ENCODE assay signal across 8 cellular contexts in genomic region chr5:1008451-1009358, GRCh38. TPM values are rescaled to one million over a fixed set of nuclear protein-coding genes. Genes with fewer than 3 reads are reported as not detected.
A peak's percentile ranks its signal among the peaks of the same experiment; 100 is the strongest.
DNase-seq lines count a peak whose midpoint lies in the region; ATAC-seq and TF ChIP-seq lines count a peak whose summit lies in the region.

TSS of gene NKD2 (plus strand) at chr5:1008802. CDS start at chr5:1009058, 256 bp downstream.

- H3K4me1 ChIP-seq in BLaER1 treated with 17β-estradiol and CSF1 and Interleukin-3, amounts not matched to agents 10 nM and 100 nM = peaks cover 40 to 96% (median 93%) of the 10 kb centered on the region in 10 experiments
- H3K4me1 ChIP-seq in OCI-LY1 (ENCODE audit: insufficient read depth, low read length, severe bottlenecking) (no peaks in the 10 kb centered on the region), ascending aorta (peaks cover 5 to 8% of the 10 kb centered on the region in 2 donors), iPS-20b (ENCODE audit: insufficient read depth, low read length) (0 out of 2 replicates have a peak, but pooled peaks cover 3% of the 10 kb centered on the region)

- intact Hi-C loops in ascending aorta (cut with DNase I) = no loop called here

- H3F3A ChIP-seq in OCI-LY1 (ENCODE audit: insufficient read depth, low read length) = no peaks in the 10 kb centered on the region

- peak within 1 kb of the TSS; percentile 46 to 74 (median 63) for H3K4me3 ChIP-seq in BLaER1 treated with 17β-estradiol and CSF1 and Interleukin-3, amounts not matched to agents 10 nM and 100 nM
- no peak within 1 kb of the TSS for H3K4me3 ChIP-seq in OCI-LY1 (ENCODE audit: low read depth, low read length, poor library complexity, severe bottlenecking)
- H3K4me3 ChIP-seq in ascending aorta = peak within 1 kb of the TSS; percentile 45 to 46
- peak within 1 kb of the TSS; percentile 49 for H3K4me3 ChIP-seq in iPS-20b (ENCODE audit: low read length)

- H3K27me3 ChIP-seq in BLaER1 treated with 17β-estradiol and CSF1 and Interleukin-3, amounts not matched to agents 10 nM and 100 nM = peaks cover 49 to 82% (median 63%) of the 10 kb centered on the region in 11 experiments
- H3K27me3 ChIP-seq in OCI-LY1 (ENCODE audit: insufficient read depth, low read length) (no peaks in the 10 kb centered on the region), ascending aorta (peaks cover 24% of the 10 kb centered on the region), iPS-20b (ENCODE audit: insufficient read depth, low read length) (peaks cover 68% of the 10 kb centered on the region)

- DNase-seq in ascending aorta (ENCODE audit: low spot score in 2 of 2) (peak; percentile 0 to 58), DMS79 treated with DMSO at 0.1 percent for 48 hours (lab: John Stamatoyannopoulos, UW) (no peak)
- peak; percentile 20 to 34 for DNase-seq in stimulated activated CD4-positive, alpha-beta T cell treated with anti-CD3 and anti-CD28 coated beads, Interleukin-4, amount 100 ng/mL, for 48 hours (ENCODE audit: low read depth in 2 of 2)

- H3K36me3 ChIP-seq in BLaER1 treated with 17β-estradiol and CSF1 and Interleukin-3, amounts not matched to agents 10 nM and 100 nM = 0 out of 22 replicates have a peak, but pooled peaks cover 0 to 10% (median 0%) of the 10 kb centered on the region in 11 experiments
- H3K36me3 ChIP-seq in OCI-LY1 (ENCODE audit: insufficient read depth, low read length) = no peaks in the 10 kb centered on the region
- H3K36me3 ChIP-seq in ascending aorta = no peaks in the 10 kb centered on the region
- H3K36me3 ChIP-seq in iPS-20b (ENCODE audit: insufficient read depth, low read depth, low read length) = no peaks in the 10 kb centered on the region

- H3K9me2 ChIP-seq in OCI-LY1 (ENCODE audit: low read depth, low read length) = no peaks in the 10 kb centered on the region

- H3K9ac ChIP-seq in BLaER1 treated with 17β-estradiol and CSF1 and Interleukin-3, amounts not matched to agents 10 nM and 100 nM = peak within 1 kb of the TSS; percentile 43 to 80 (median 62); a peak in 19 of 22 replicates
- H3K9ac ChIP-seq in OCI-LY1 (ENCODE audit: low read length) = no peak within 1 kb of the TSS
- H3K9ac ChIP-seq in iPS-20b (ENCODE audit: low read depth, low read length) = no peak within 1 kb of the TSS

- H3K79me2 ChIP-seq in OCI-LY1 (ENCODE audit: insufficient read depth, low read length) = no peaks in the 10 kb centered on the region

- H3K9me3 ChIP-seq in BLaER1 treated with 17β-estradiol and CSF1 and Interleukin-3, amounts not matched to agents 10 nM and 100 nM (replicated peaks in 1 of 11) = no peaks in the 10 kb centered on the region
- H3K9me3 ChIP-seq in OCI-LY1 (ENCODE audit: low read length) (no peaks in the 10 kb centered on the region), ascending aorta (no peaks in the 10 kb centered on the region), iPS-20b (ENCODE audit: insufficient read depth, low read depth, low read length) (no peaks in the 10 kb centered on the region)

- peak within 1 kb of the TSS; percentile 97 to 100 (median 99) for H3K4me2 ChIP-seq in BLaER1 treated with 17β-estradiol and CSF1 and Interleukin-3, amounts not matched to agents 10 nM and 100 nM
- H3K4me2 ChIP-seq in OCI-LY1 (ENCODE audit: low read length) = no peak within 1 kb of the TSS

- peak within 1 kb of the TSS in 4 of 11 experiments; percentile 45 to 65 (median 56); a peak in 7 of 22 replicates for H3K27ac ChIP-seq in BLaER1 treated with 17β-estradiol and CSF1 and Interleukin-3, amounts not matched to agents 10 nM and 100 nM
- no peak within 1 kb of the TSS for H3K27ac ChIP-seq in OCI-LY1 (ENCODE audit: low read depth, low read length, poor library complexity, severe bottlenecking)
- H3K27ac ChIP-seq in ascending aorta = no peak within 1 kb of the TSS
- H3K27ac ChIP-seq in iPS-20b (ENCODE audit: low read length) = no peak within 1 kb of the TSS

- ATAC-seq in GM21360 (IDR thresholded peaks at IDR 0.05; ENCODE audit: unreplicated experiment) (peak; percentile 41), HG03378 (IDR thresholded peaks at IDR 0.05; ENCODE audit: unreplicated experiment) (no peak)

- H4K20me1 ChIP-seq in BLaER1 treated with 17β-estradiol and CSF1 and Interleukin-3, amounts not matched to agents 10 nM and 100 nM = peaks cover 0 to 86% (median 46%) of the 10 kb centered on the region in 11 experiments; a peak in 18 of 22 replicates
- no peaks in the 10 kb centered on the region for H4K20me1 ChIP-seq in OCI-LY1 (ENCODE audit: insufficient read depth, low read length)

- TF ChIP-seq CTCF in OCI-LY1 (IDR thresholded peaks at IDR 0.05; ENCODE audit: low read length) (peak; percentile 42), ascending aorta (IDR thresholded peaks at IDR 0.05) (peak; percentile 30 to 45 (median 42))

- no peak within 1 kb of the TSS for H2AFZ ChIP-seq in OCI-LY1 (ENCODE audit: low read length)

RNA-seq across cellular contexts. Expression of gene NKD2, which starts in this region (rescaled TPM):
- total RNA-seq in ascending aorta = 6.5 TPM

Comparison
In these comparisons a context has a peak if more than half of its experiments do, and no peak if none do; other contexts are left out.
1. H3K9ac ChIP-seq: peak in BLaER1 treated with 17β-estradiol and CSF1 and Interleukin-3, amounts not matched to agents 10 nM and 100 nM (11 of 11); none in OCI-LY1 (single experiment) and iPS-20b (single experiment).